In the genomic region with DNA sequence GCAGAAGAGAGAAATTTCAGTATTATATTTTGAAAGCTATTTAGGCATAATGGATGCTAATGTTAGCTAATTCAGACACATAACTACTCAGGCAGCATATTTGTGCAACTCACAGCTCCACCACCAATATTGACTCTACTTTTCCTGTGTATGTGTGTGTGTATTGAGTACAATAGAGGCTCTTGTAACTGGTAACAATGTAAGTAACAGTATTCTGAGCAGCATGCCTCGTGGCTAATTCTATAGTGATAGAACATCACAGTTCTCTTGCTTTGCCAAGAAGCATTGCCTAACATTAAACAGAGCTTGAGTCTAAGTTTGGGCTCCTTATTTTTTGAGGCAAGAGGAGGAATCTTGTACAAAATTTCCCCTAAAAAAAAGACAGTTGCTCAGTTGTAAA, we compare ENCODE assay signal across 27 cellular contexts.
DNase-seq lines count a peak whose midpoint lies in the region; ATAC-seq, FAIRE-seq and TF ChIP-seq lines count a peak whose summit lies in the region.
"Had no signal": no experiment of that assay in that cellular context is flagged by ENCODE, and none has a peak within 500 bp of the region (broad histone marks: within the 10 kb centered on the region; RNA-seq: fewer than 3 reads in every experiment).

No MANE protein-coding gene starts in this region.

- H3K4me1 Mint-ChIP-seq in Calu3 (ENCODE audit: low read depth, unreplicated experiment) = peaks cover 14% of the 10 kb centered on the region
- H3K4me1 Mint-ChIP-seq: activated B cell treated with CpG ODN at 0.5 μM for 24 hours; CD4-positive, CD25-positive, alpha-beta regulatory T cell; IgD-negative memory B cell; naive B cell had no signal

- no peak for TF ChIP-seq CTCF in Calu3 (IDR thresholded peaks at IDR 0.05; ENCODE audit: unreplicated experiment)
- TF ChIP-seq CTCF in RWPE2 (IDR thresholded peaks at IDR 0.05; ENCODE audit: poor library complexity, severe bottlenecking) = no peak
- TF ChIP-seq CTCF in foreskin keratinocyte (conservative IDR thresholded peaks at IDR 0.05) = no peak
- TF ChIP-seq CTCF in pancreas (IDR thresholded peaks at IDR 0.05) = no peak
- TF ChIP-seq CTCF in mucosa of descending colon (IDR thresholded peaks at IDR 0.05) = no peak

- WGBS in pancreas, 2 donors = 7 to 9% methylated on average over 1 of the region's 1 CpG

- H3K27me3 ChIP-seq in RWPE2 (ENCODE audit: insufficient read depth, poor library complexity, severe bottlenecking) (no peaks in the 10 kb centered on the region), foreskin keratinocyte (no peaks in the 10 kb centered on the region), pancreas (no peaks in the 10 kb centered on the region)
- H3K27me3 ChIP-seq: MG63, suprapubic skin had no signal

- H3K27ac ChIP-seq in RWPE2 (ENCODE audit: poor library complexity, severe bottlenecking) (no peak overlapping the region), foreskin keratinocyte (no peak overlapping the region), pancreas (no peak overlapping the region)
- H3K27ac ChIP-seq: HL-60, lower lobe of right lung, suprapubic skin had no signal

- no peak overlapping the region for H3K4me3 Mint-ChIP-seq in Calu3 (ENCODE audit: low read depth, unreplicated experiment)
- H3K4me3 Mint-ChIP-seq: activated B cell treated with CpG ODN at 0.5 μM for 24 hours; activated CD8-positive, alpha-beta T cell treated with anti-CD3 and anti-CD28 coated beads for 36 hours; CD4-positive, CD25-positive, alpha-beta regulatory T cell; IgD-negative memory B cell; naive B cell had no signal

- intact Hi-C loops in Calu3 (cut with micrococcal nuclease; ENCODE audit: unreplicated experiment) (loop anchor here (1.0 to 10.0 kb wide), 4 partner anchors 52 to 857 kb away; no protein-coding TSS in a partner anchor), pancreas (cut with DNase I) (no loop called here), mucosa of descending colon (cut with DNase I, micrococcal nuclease) (no loop called here)

- ATAC-seq in RWPE2 (ENCODE audit: low read depth) (0 out of 3 replicates have a peak, but pooled peaks have one; percentile 10), foreskin keratinocyte (no peak), pancreas (peak; percentile 33 to 73 (median 50)), GM18873 (IDR thresholded peaks at IDR 0.05; ENCODE audit: low FRiP score, unreplicated experiment) (no peak), mucosa of descending colon (no peak)
- ATAC-seq: activated CD8-positive, alpha-beta T cell treated with anti-CD3 and anti-CD28 coated beads for 36 hours had no signal

- H3K27ac Mint-ChIP-seq in Calu3 (ENCODE audit: unreplicated experiment) = peak overlapping the region; percentile 25
- H3K27ac Mint-ChIP-seq: activated B cell treated with CpG ODN at 0.5 μM for 24 hours; activated CD8-positive, alpha-beta T cell treated with anti-CD3 and anti-CD28 coated beads for 36 hours; CD4-positive, CD25-positive, alpha-beta regulatory T cell; IgD-negative memory B cell; naive B cell had no signal

- FAIRE-seq in pancreas (lab: Jason Lieb, UNC) = no peak

- DNase-seq in Calu3 = peak; percentile 18
- DNase-seq in RWPE2 (ENCODE audit: low spot score) = no peak
- DNase-seq in foreskin keratinocyte = peak; percentile 4 to 25
- no peak for DNase-seq in pancreas
- no peak for DNase-seq in mucosa of descending colon
- DNase-seq in activated CD8-positive, alpha-beta memory T cell treated with anti-CD3 and anti-CD28 coated beads for 24 hours = no peak
- no peak for DNase-seq in NCI-H2029 treated with DMSO at 0.1 percent for 48 hours (lab: John Stamatoyannopoulos, UW)
- DNase-seq: activated B cell treated with CpG ODN at 0.5 μM for 24 hours; activated CD8-positive, alpha-beta T cell treated with anti-CD3 and anti-CD28 coated beads for 36 hours; activated naive CD4-positive, alpha-beta T cell treated with Interleukin-2 at 50 U/mL for 16 hours; activated T-cell treated with anti-CD3 and anti-CD28 coated beads, Interleukin-2, amount 50 U/mL, for 1 hour; aorta; CD4-positive, CD25-positive, alpha-beta regulatory T cell; cerebellar nuclear complex; effector CD8-positive, alpha-beta T cell; GDM1; lower lobe of right lung; MG63; naive B cell; NCI-H1436 treated with DMSO at 0.1 percent for 48 hours; NCI-H345; SK-N-SH; T-helper 9 cell had no signal

- H3K4me3 ChIP-seq in RWPE2 (ENCODE audit: severe bottlenecking) = no peak overlapping the region
- no peak overlapping the region for H3K4me3 ChIP-seq in pancreas
- H3K4me3 ChIP-seq in mucosa of descending colon = no peak overlapping the region
- H3K4me3 ChIP-seq: lower lobe of right lung, MG63, suprapubic skin had no signal

- CTCF ChIA-PET in Calu3 (lab: Charles Lee) = interaction anchor here (1.1 to 1.7 kb wide), 2 partner anchors 66 to 163 kb away, joined by 3 read pairs; no protein-coding TSS in a partner anchor

- H3K4me1 ChIP-seq in RWPE2 (ENCODE audit: insufficient read depth, poor library complexity, severe bottlenecking) = no peaks in the 10 kb centered on the region
- H3K4me1 ChIP-seq in foreskin keratinocyte = no peaks in the 10 kb centered on the region
- H3K4me1 ChIP-seq in pancreas = peaks cover 4 to 11% (median 4%) of the 10 kb centered on the region in 3 donors
- no peaks in the 10 kb centered on the region for H3K4me1 ChIP-seq in mucosa of descending colon (ENCODE audit: low read depth)
- H3K4me1 ChIP-seq: lower lobe of right lung, suprapubic skin had no signal

- H3K27me3 Mint-ChIP-seq in Calu3 (ENCODE audit: unreplicated experiment) = no peaks in the 10 kb centered on the region
- H3K27me3 Mint-ChIP-seq: activated B cell treated with CpG ODN at 0.5 μM for 24 hours; CD4-positive, CD25-positive, alpha-beta regulatory T cell; IgD-negative memory B cell; naive B cell had no signal

- no peaks in the 10 kb centered on the region for H3K36me3 Mint-ChIP-seq in Calu3 (ENCODE audit: insufficient read depth, unreplicated experiment)
- H3K36me3 Mint-ChIP-seq: CD4-positive, CD25-positive, alpha-beta regulatory T cell; IgD-negative memory B cell; naive B cell had no signal

- H3K36me3 ChIP-seq in RWPE2 (ENCODE audit: low read depth) (no peaks in the 10 kb centered on the region), pancreas (no peaks in the 10 kb centered on the region), mucosa of descending colon (ENCODE audit: low read depth) (no peaks in the 10 kb centered on the region)
- H3K36me3 ChIP-seq: lower lobe of right lung, MG63, suprapubic skin had no signal

- H3K9me3 ChIP-seq in RWPE2 (ENCODE audit: severe bottlenecking) = no peaks in the 10 kb centered on the region
- H3K9me3 ChIP-seq in pancreas = no peaks in the 10 kb centered on the region
- no peaks in the 10 kb centered on the region for H3K9me3 ChIP-seq in mucosa of descending colon
- H3K9me3 ChIP-seq: lower lobe of right lung, MG63, SK-N-SH, suprapubic skin had no signal

- peaks cover 5% of the 10 kb centered on the region for H3K9me3 Mint-ChIP-seq in Calu3 (ENCODE audit: low read depth, unreplicated experiment)
- H3K9me3 Mint-ChIP-seq: activated B cell treated with CpG ODN at 0.5 μM for 24 hours; activated CD8-positive, alpha-beta T cell treated with anti-CD3 and anti-CD28 coated beads for 36 hours; CD4-positive, CD25-positive, alpha-beta regulatory T cell had no signal

- no TSS peak for BruUV-seq in Calu3 (replicated peaks; lab: Mats Ljungman, UMichigan)

Comparison
In these comparisons a context has a peak if more than half of its experiments do, and no peak if none do; other contexts are left out.
1. DNase-seq: peak in Calu3 (single experiment) and foreskin keratinocyte (2 of 2); none in RWPE2 (single experiment), pancreas (0 of 6), mucosa of descending colon (0 of 3), activated CD8-positive, alpha-beta memory T cell treated with anti-CD3 and anti-CD28 coated beads for 24 hours (single experiment) and NCI-H2029 treated with DMSO at 0.1 percent for 48 hours (single experiment).
2. ATAC-seq: peak in RWPE2 (single experiment) and pancreas (4 of 4); none in foreskin keratinocyte (single experiment), GM18873 (single experiment) and mucosa of descending colon (single experiment).